In genomic region chr16:49521706-49522325, GRCh38 we compare ENCODE assay signal across 16 cellular contexts.
A peak's percentile ranks its signal among the peaks of the same experiment; 100 is the strongest.
DNase-seq lines count a peak whose midpoint lies in the region; ATAC-seq, FAIRE-seq and TF ChIP-seq lines count a peak whose summit lies in the region.
"Had no signal": no experiment of that assay in that cellular context is flagged by ENCODE, and none has a peak within 500 bp of the region (broad histone marks: within the 10 kb centered on the region; RNA-seq: fewer than 3 reads in every experiment).

No MANE protein-coding gene starts in this region.

- H3K4me3 ChIP-seq in HEK293 (ENCODE audit: low read depth, low read length) (no peak overlapping the region), GM12878 (no peak overlapping the region), osteoblast (ENCODE audit: insufficient read depth, low read length) (no peak overlapping the region), dorsolateral prefrontal cortex (no peak overlapping the region)
- H3K4me3 ChIP-seq: K562 had no signal

- H2AFZ ChIP-seq in GM12878 (ENCODE audit: control insufficient read depth, low read depth, low read length) (no peak overlapping the region), osteoblast (ENCODE audit: low read length) (no peak overlapping the region)

- intact Hi-C loops in GM12878 (cut with micrococcal nuclease; ENCODE audit: unreplicated experiment) (no loop called here), dorsolateral prefrontal cortex (cut with DNase I) (no loop called here)

- no peaks in the 10 kb centered on the region for H3K9me3 ChIP-seq in HEK293 (ENCODE audit: control insufficient read depth, insufficient read depth, low read depth, low read length)
- no peaks in the 10 kb centered on the region for H3K9me3 ChIP-seq in GM12878 (replicated peaks; ENCODE audit: control insufficient read depth, insufficient read depth, low read length)
- H3K9me3 ChIP-seq in osteoblast (ENCODE audit: low read depth, low read length): no peaks in the 10 kb centered on the region

- H3K9ac ChIP-seq in GM12878 (ENCODE audit: control insufficient read depth, insufficient read depth, low read length): no peak overlapping the region

- no peak for TF ChIP-seq EP300 in GM12878 (IDR thresholded peaks at IDR 0.05; ENCODE audit: borderline replicate concordance in 1 of 2, control insufficient read depth in 1 of 2, low read depth in 2 of 2, low read length in 2 of 2)

- ATAC-seq in GM12878: peak; percentile 11; the same call in 2 of the 3 replicates
- ATAC-seq in HG03439 (IDR thresholded peaks at IDR 0.05; ENCODE audit: unreplicated experiment): no peak
- ATAC-seq: K562, T-helper 17 cell had no signal

- in situ Hi-C loops in GM12878 (cut with MboI): no loop called here

- BruUV-seq in GM12878 (replicated peaks; lab: Mats Ljungman, UMichigan): no TSS peak

- no peak overlapping the region for H3K27ac ChIP-seq in HEK293 (ENCODE audit: extremely low read depth, low read depth, low read length)
- H3K27ac ChIP-seq in GM12878 (ENCODE audit: control insufficient read depth, insufficient read depth): no peak overlapping the region
- H3K27ac ChIP-seq in osteoblast (ENCODE audit: low read depth, low read length): no peak overlapping the region
- H3K27ac ChIP-seq in dorsolateral prefrontal cortex: no peak overlapping the region

- H3K4me2 ChIP-seq in GM12878 (ENCODE audit: control insufficient read depth, insufficient read depth) (no peak overlapping the region), osteoblast (ENCODE audit: insufficient read depth, low read length) (no peak overlapping the region)

- H3K4me1 ChIP-seq in HEK293 (ENCODE audit: control insufficient read depth, insufficient read depth, low read length): no peaks in the 10 kb centered on the region
- no peaks in the 10 kb centered on the region for H3K4me1 ChIP-seq in GM12878 (ENCODE audit: control insufficient read depth, insufficient read depth, low read length)
- H3K4me1 ChIP-seq in osteoblast (ENCODE audit: insufficient read depth, low read length): no peaks in the 10 kb centered on the region

- no peaks in the 10 kb centered on the region for H4K20me1 ChIP-seq in GM12878 (ENCODE audit: control insufficient read depth, insufficient read depth)
- no peaks in the 10 kb centered on the region for H4K20me1 ChIP-seq in osteoblast (ENCODE audit: insufficient read depth, low read length)

- CTCF ChIA-PET in HEK293 (lab: Yijun Ruan, JAX): no interaction called here
- CTCF ChIA-PET in GM12878 (lab: Yijun Ruan, JAX): no interaction called here

- WGBS in GM12878 (ENCODE audit: insufficient coverage, insufficient replicate concordance, low lambda C conversion rate, missing lambda C conversion rate): 55% methylated on average over 8 of the region's 8 CpGs

- POLR2A ChIA-PET in HEK293 (lab: Yijun Ruan, JAX) (no interaction called here), GM12878 (lab: Charles Lee) (no interaction called here)

- SMC1A ChIA-PET in GM12878 (lab: Charles Lee; ENCODE audit: uncharacterized antibody, unreplicated experiment): no interaction called here

- TF ChIP-seq POLR2A in GM12878 (IDR thresholded peaks at IDR 0.05; ENCODE audit: low read depth, low read length): no peak

- FAIRE-seq in GM12878 (lab: Jason Lieb, UNC): no peak
- FAIRE-seq: K562 had no signal

- RAD21 ChIA-PET in GM12878 (lab: Charles Lee; ENCODE audit: unreplicated experiment): no interaction called here

- H3K79me2 ChIP-seq in GM12878 (ENCODE audit: control insufficient read depth, insufficient read depth, low read length) (no peaks in the 10 kb centered on the region), osteoblast (ENCODE audit: insufficient read depth, low read length) (no peaks in the 10 kb centered on the region)

- TF ChIP-seq CTCF in HEK293 (tag by site-specific recombination; IDR thresholded peaks at IDR 0.05): no peak
- TF ChIP-seq CTCF in GM12878 (IDR thresholded peaks at IDR 0.05 in 2 of 3, conservative IDR thresholded peaks at IDR 0.05 in 1 of 3; ENCODE audit: control insufficient read depth in 2 of 3, extremely low read depth in 1 of 3, insufficient read depth in 1 of 3, low read depth in 3 of 3, low read length in 3 of 3): no peak
- TF ChIP-seq CTCF in osteoblast (IDR thresholded peaks at IDR 0.05; ENCODE audit: extremely low read depth, low read depth, low read length): no peak
- TF ChIP-seq CTCF in dorsolateral prefrontal cortex (IDR thresholded peaks at IDR 0.05 in 54 of 56, conservative IDR thresholded peaks at IDR 0.05 in 2 of 56; ENCODE audit: low read depth in 1 of 56, partially characterized antibody in 56 of 56): no peak

- H3K27me3 ChIP-seq in GM12878 (replicated peaks in 1 of 2; ENCODE audit: control insufficient read depth in 2 of 2, insufficient read depth in 2 of 2, low read length in 1 of 2) (no peaks in the 10 kb centered on the region; a peak in 1 of 4 replicates), osteoblast (ENCODE audit: insufficient read depth, low read length) (no peaks in the 10 kb centered on the region), dorsolateral prefrontal cortex (peaks cover 0 to 8% (median 0%) of the 10 kb centered on the region in 45 donors)

- DNase-seq in DMS 273 treated with DMSO at 0.1 percent for 48 hours (lab: John Stamatoyannopoulos, UW) (peak; percentile 33), GM12878 (ENCODE audit: low read depth, low spot score) (no peak), osteoblast (ENCODE audit: insufficient read length, low spot score, missing footprints) (peak; percentile 56), dorsolateral prefrontal cortex (no peak), AG20443 (ENCODE audit: low spot score) (no peak)
- DNase-seq: ACHN, AML-193, GDM1, HCEC 1CT, NCI-H1436 treated with DMSO at 0.1 percent for 48 hours, NCI-H2081 treated with DMSO at 0.1 percent for 48 hours, NCI-H510A, T-helper 17 cell had no signal

- H3K36me3 ChIP-seq in HEK293 (ENCODE audit: control insufficient read depth in 2 of 2, insufficient read depth in 1 of 2, low read length in 2 of 2): peaks cover 0 to 3% of the 10 kb centered on the region in 2 experiments; a peak in 1 of 3 replicates
- H3K36me3 ChIP-seq in GM12878 (ENCODE audit: control insufficient read depth in 2 of 2, insufficient read depth in 2 of 2, low read length in 1 of 2): no peaks in the 10 kb centered on the region
- H3K36me3 ChIP-seq in osteoblast (ENCODE audit: insufficient read depth, low read length): no peaks in the 10 kb centered on the region

- no peak for TF ChIP-seq RAD21 in GM12878 (IDR thresholded peaks at IDR 0.05; ENCODE audit: insufficient read depth, low read depth, low read length)

TF ChIP-seq in HEK293, 187 proteins besides CTCF, POLR2A, EP300 and RAD21:
- TF ChIP-seq ZSCAN30 (tag by site-specific recombination; IDR thresholded peaks at IDR 0.05) (no peak), GLIS1 (tag by site-specific recombination; IDR thresholded peaks at IDR 0.05) (0 out of 2 replicates have a peak, but pooled peaks have one; percentile 7), ZNF155 (tag by site-specific recombination; IDR thresholded peaks at IDR 0.05) (no peak), ZNF48 (tag by site-specific recombination; IDR thresholded peaks at IDR 0.05) (no peak), ZNF624 (tag by site-specific recombination; IDR thresholded peaks at IDR 0.05) (no peak), ZIC2 (tag by site-specific recombination; IDR thresholded peaks at IDR 0.05) (peak; percentile 91)

TF ChIP-seq in GM12878, 131 proteins besides CTCF, POLR2A, EP300 and RAD21:
- TF ChIP-seq JUNB (IDR thresholded peaks at IDR 0.05) (no peak), NR2C2 (IDR thresholded peaks at IDR 0.05; ENCODE audit: borderline replicate concordance, control insufficient read depth, insufficient read length, low read depth) (no peak), ATF3 (IDR thresholded peaks at IDR 0.05; ENCODE audit: borderline replicate concordance, extremely low read depth, low read depth, low read length) (no peak), POLR2AphosphoS5 (IDR thresholded peaks at IDR 0.05; ENCODE audit: low read length) (no peak), BRCA1 (IDR thresholded peaks at IDR 0.05; ENCODE audit: low read depth, low read length) (no peak), MXI1 (IDR thresholded peaks at IDR 0.05; ENCODE audit: low read depth, low read length) (no peak), GATAD2B (conservative IDR thresholded peaks at IDR 0.05; ENCODE audit: low read depth) (no peak)
TF ChIP-seq in GM12878: peak in this region for 0.

Comparison
In these comparisons a context has a peak if more than half of its experiments do, and no peak if none do; other contexts are left out.
1. DNase-seq: peak in DMS 273 treated with DMSO at 0.1 percent for 48 hours (single experiment) and osteoblast (single experiment); none in GM12878 (single experiment), dorsolateral prefrontal cortex (0 of 10) and AG20443 (single experiment).